Comparison of ENCODE assay signal across 7 cellular contexts in the genomic region with DNA sequence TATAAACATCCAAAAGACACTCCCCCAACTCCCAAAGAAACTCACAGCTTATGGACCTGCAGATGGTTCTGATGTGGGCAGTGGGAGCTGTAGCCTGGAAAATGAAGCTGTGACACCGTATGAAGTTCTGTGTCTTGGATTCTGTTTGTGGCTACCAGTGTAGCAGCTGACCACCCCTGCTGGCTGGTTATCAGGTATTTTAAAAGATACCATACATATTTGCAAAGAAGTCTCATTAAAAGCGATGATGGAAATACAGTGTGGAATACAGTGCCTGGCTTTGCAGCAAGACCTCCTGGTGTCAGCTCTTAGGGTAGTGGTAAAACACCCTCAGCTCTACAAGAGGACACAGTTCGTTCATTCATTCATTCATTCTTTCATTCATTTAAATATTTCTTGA.
"Had no signal": no experiment of that assay in that cellular context is flagged by ENCODE, and none has a peak within 500 bp of the region (broad histone marks: within the 10 kb centered on the region; RNA-seq: fewer than 3 reads in every experiment).

No MANE protein-coding gene starts in this region.

- H3K4me2 ChIP-seq: GM23338 had no signal

- H3K27ac ChIP-seq: HL-60 had no signal

- H2AFZ ChIP-seq: GM23338 had no signal

- DNase-seq: H9, HCEC 1CT, KG1 had no signal

- ATAC-seq: GM23338, HepG2, K562 had no signal

- H3K4me3 ChIP-seq: GM23338, K562 had no signal
